ENCODE assay signal across 2 cellular contexts in genomic region chr1:234502785-234503184, GRCh38.
TF ChIP-seq lines count a peak whose summit lies in the region.

No MANE protein-coding gene starts in this region.

TF ChIP-seq in A549, 52 proteins besides CTCF, POLR2A, EP300 and RAD21 (continued from another document):
- TF ChIP-seq RFX5 (IDR thresholded peaks at IDR 0.05) = no peak

TF ChIP-seq in IMR-90, 13 proteins besides CTCF, POLR2A, EP300 and RAD21 (continued from another document):
- no peak for TF ChIP-seq RFX5 (IDR thresholded peaks at IDR 0.05; ENCODE audit: low read depth, low read length)
- TF ChIP-seq NFE2L2 (IDR thresholded peaks at IDR 0.05; ENCODE audit: low read depth, low read length) = no peak
- TF ChIP-seq, protein P1, sequence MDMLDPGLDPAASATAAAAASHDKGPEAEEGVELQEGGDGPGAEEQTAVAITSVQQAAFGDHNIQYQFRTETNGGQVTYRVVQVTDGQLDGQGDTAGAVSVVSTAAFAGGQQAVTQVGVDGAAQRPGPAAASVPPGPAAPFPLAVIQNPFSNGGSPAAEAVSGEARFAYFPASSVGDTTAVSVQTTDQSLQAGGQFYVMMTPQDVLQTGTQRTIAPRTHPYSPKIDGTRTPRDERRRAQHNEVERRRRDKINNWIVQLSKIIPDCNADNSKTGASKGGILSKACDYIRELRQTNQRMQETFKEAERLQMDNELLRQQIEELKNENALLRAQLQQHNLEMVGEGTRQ (IDR thresholded peaks at IDR 0.05; ENCODE audit: low read depth, low read length) = no peak
- TF ChIP-seq CEBPB (IDR thresholded peaks at IDR 0.05; ENCODE audit: low read depth, low read length) = no peak
- no peak for TF ChIP-seq SMC3 (IDR thresholded peaks at IDR 0.05; ENCODE audit: low read depth, low read length)
- TF ChIP-seq BHLHE40 (IDR thresholded peaks at IDR 0.05; ENCODE audit: low read depth, low read length) = no peak
- TF ChIP-seq RCOR1 (IDR thresholded peaks at IDR 0.05; ENCODE audit: insufficient replicate concordance, low read length) = no peak
- TF ChIP-seq MAFK (IDR thresholded peaks at IDR 0.05; ENCODE audit: low read depth, low read length) = no peak
- TF ChIP-seq, protein P2, sequence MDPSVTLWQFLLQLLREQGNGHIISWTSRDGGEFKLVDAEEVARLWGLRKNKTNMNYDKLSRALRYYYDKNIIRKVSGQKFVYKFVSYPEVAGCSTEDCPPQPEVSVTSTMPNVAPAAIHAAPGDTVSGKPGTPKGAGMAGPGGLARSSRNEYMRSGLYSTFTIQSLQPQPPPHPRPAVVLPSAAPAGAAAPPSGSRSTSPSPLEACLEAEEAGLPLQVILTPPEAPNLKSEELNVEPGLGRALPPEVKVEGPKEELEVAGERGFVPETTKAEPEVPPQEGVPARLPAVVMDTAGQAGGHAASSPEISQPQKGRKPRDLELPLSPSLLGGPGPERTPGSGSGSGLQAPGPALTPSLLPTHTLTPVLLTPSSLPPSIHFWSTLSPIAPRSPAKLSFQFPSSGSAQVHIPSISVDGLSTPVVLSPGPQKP (IDR thresholded peaks at IDR 0.05; ENCODE audit: borderline replicate concordance, low read depth, low read length) = no peak
- TF ChIP-seq FOS (IDR thresholded peaks at IDR 0.05; ENCODE audit: low read depth, low read length) = no peak
- TF ChIP-seq MAZ (IDR thresholded peaks at IDR 0.05; ENCODE audit: borderline replicate concordance, low read depth, low read length) = no peak
- no peak for TF ChIP-seq CHD1 (IDR thresholded peaks at IDR 0.05; ENCODE audit: low read depth, low read length)
